25 cellular contexts compared by ENCODE assay signal in the genomic region with DNA sequence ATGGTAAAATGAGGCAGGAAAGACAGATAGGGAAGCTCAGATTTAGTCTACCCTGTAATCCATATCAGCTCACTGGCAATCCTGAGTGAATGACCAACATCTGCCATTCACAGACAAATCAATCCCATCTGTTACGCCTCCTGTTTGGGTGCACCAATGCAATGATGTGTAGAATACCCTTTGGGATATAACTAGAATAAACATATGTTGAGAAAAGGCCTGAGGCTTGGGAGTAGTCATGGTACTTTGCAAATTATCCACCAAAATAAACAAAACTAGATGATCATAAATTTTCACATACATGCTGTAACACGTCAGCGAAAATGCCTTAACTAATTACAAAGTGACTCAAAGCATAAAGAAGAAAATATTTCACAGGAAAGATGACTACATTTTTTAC.
DNase-seq lines count a peak whose midpoint lies in the region; ATAC-seq, FAIRE-seq and TF ChIP-seq lines count a peak whose summit lies in the region.
"Had no signal": no experiment of that assay in that cellular context is flagged by ENCODE, and none has a peak within 500 bp of the region (broad histone marks: within the 10 kb centered on the region; RNA-seq: fewer than 3 reads in every experiment).

No MANE protein-coding gene starts in this region.

- H2AFZ ChIP-seq in hepatocyte: no peak overlapping the region

- intact Hi-C loops in lower lobe of right lung (cut with DNase I): no loop called here

- H3K4me1 ChIP-seq in lower lobe of right lung (no peaks in the 10 kb centered on the region), hepatocyte (ENCODE audit: insufficient read depth) (no peaks in the 10 kb centered on the region)
- H3K4me1 ChIP-seq: left ventricle myocardium inferior, suprapubic skin had no signal

- H3K27ac ChIP-seq in lower lobe of right lung (no peak overlapping the region), hepatocyte (no peak overlapping the region)
- H3K27ac ChIP-seq: left ventricle myocardium inferior, suprapubic skin had no signal

- no peaks in the 10 kb centered on the region for H3K9me2 ChIP-seq in hepatocyte (replicated peaks; ENCODE audit: insufficient read depth)

- 88% methylated on average over 3 of the region's 3 CpGs for WGBS in hepatocyte (ENCODE audit: low lambda C conversion rate, missing lambda C conversion rate)

- H3K9me3 ChIP-seq in lower lobe of right lung: no peaks in the 10 kb centered on the region
- no peaks in the 10 kb centered on the region for H3K9me3 ChIP-seq in hepatocyte (ENCODE audit: low read depth)
- H3K9me3 ChIP-seq: left ventricle myocardium inferior, suprapubic skin had no signal

- no peaks in the 10 kb centered on the region for H3K79me2 ChIP-seq in hepatocyte

- TF ChIP-seq CTCF in epithelial cell of esophagus (IDR thresholded peaks at IDR 0.05; ENCODE audit: insufficient read depth, low read depth, low read length, missing control alignments) (no peak), lower lobe of right lung (IDR thresholded peaks at IDR 0.05) (no peak), hepatocyte (IDR thresholded peaks at IDR 0.05; ENCODE audit: poor library complexity) (no peak)

- H3K4me3 ChIP-seq in epithelial cell of esophagus (ENCODE audit: low read length) (no peak overlapping the region), lower lobe of right lung (no peak overlapping the region), hepatocyte (no peak overlapping the region)
- H3K4me3 ChIP-seq: left ventricle myocardium inferior, suprapubic skin had no signal

- FAIRE-seq in GM12892 (lab: Jason Lieb, UNC): no peak

- no peaks in the 10 kb centered on the region for H4K20me1 ChIP-seq in hepatocyte (ENCODE audit: insufficient read depth, poor library complexity, severe bottlenecking)

- no peak for TF ChIP-seq POLR2A in GM12892 (IDR thresholded peaks at IDR 0.05; ENCODE audit: low read depth, low read length)

- no peak overlapping the region for H3K4me2 ChIP-seq in hepatocyte

- H3K27me3 ChIP-seq in lower lobe of right lung (ENCODE audit: low read depth) (no peaks in the 10 kb centered on the region), hepatocyte (no peaks in the 10 kb centered on the region)
- H3K27me3 ChIP-seq: suprapubic skin had no signal

- no peak for ATAC-seq in lower lobe of right lung
- ATAC-seq: activated T-cell treated with anti-CD3 and anti-CD28 coated beads, Interleukin-2, amount 50 U/mL, for 72 hours; naive thymus-derived CD8-positive, alpha-beta T cell; stimulated activated memory B cell treated with anti-CD40 and anti-IgM and Interleukin-4, amounts not matched to agents 10 μg/mL and 1 μg/mL and 100 μg/mL, for 72 hours had no signal

- DNase-seq in D341Med (ENCODE audit: low spot score) (peak; percentile 49), HS-5 (ENCODE audit: low read depth) (peak; percentile 8), NCI-H69 (lab: John Stamatoyannopoulos, UW) (peak; percentile 95), epithelial cell of esophagus (ENCODE audit: low read depth) (peak; percentile 95), GM12892 (ENCODE audit: insufficient read length) (no peak), lower lobe of right lung (no peak), hepatocyte (ENCODE audit: low spot score) (no peak), NCI-H2196 (lab: John Stamatoyannopoulos, UW; ENCODE audit: unreplicated experiment) (no peak)
- DNase-seq: activated CD4-positive, alpha-beta T cell treated with anti-CD3 and anti-CD28 coated beads, Interleukin-2, amount 10 ng/mL, durations not matched to agents 7 days and 5 days; activated naive CD4-positive, alpha-beta T cell treated with anti-CD3 and anti-CD28 coated beads, Interleukin-2, amount 10 ng/mL, durations not matched to agents 7 days and 5 days; activated T-cell treated with anti-CD3 and anti-CD28 coated beads, Interleukin-2, amount 50 U/mL, for 72 hours; aorta; CD8-positive, alpha-beta memory T cell; central memory CD4-positive, alpha-beta T cell; dermis blood vessel endothelial cell; DMS79; Kasumi-1; left ventricle myocardium inferior; midbrain; naive thymus-derived CD8-positive, alpha-beta T cell; NCI-H2081; occipital lobe; stimulated activated CD4-positive, alpha-beta T cell treated with anti-CD3 and anti-CD28 coated beads, Interleukin-2, amount 100 ng/mL, for 48 hours had no signal

- H3K36me3 ChIP-seq in lower lobe of right lung (no peaks in the 10 kb centered on the region), hepatocyte (replicated peaks; ENCODE audit: insufficient read depth, low read depth) (no peaks in the 10 kb centered on the region)
- H3K36me3 ChIP-seq: left ventricle myocardium inferior, suprapubic skin had no signal

Comparison
In these comparisons a context has a peak if more than half of its experiments do, and no peak if none do; other contexts are left out.
1. DNase-seq: peak in D341Med (single experiment), HS-5 (single experiment), NCI-H69 (single experiment) and epithelial cell of esophagus (single experiment); none in GM12892 (single experiment), lower lobe of right lung (single experiment), hepatocyte (single experiment) and NCI-H2196 (single experiment).